ENCODE assay signal across 12 cellular contexts in the genomic region with DNA sequence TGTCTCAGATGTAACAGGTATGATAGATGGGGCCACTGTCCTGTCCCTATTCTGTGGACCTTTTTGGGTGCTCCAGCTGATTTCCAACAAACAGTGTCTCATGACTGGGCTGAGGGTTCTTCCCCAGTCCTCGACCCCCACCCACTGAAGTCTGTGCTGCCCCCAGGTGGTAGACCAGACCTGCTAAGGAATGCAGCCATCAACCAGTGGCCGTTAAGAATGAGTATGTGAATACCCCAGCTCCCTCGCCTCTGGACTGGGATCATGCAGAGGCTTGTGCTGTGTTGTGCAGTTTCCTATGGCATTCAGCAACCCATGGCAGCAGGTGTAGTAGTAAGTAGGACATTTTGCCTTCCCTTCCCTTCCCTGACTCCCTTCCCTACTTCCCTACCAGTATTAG.
DNase-seq lines count a peak whose midpoint lies in the region; ATAC-seq, FAIRE-seq and TF ChIP-seq lines count a peak whose summit lies in the region.
"Had no signal": no experiment of that assay in that cellular context is flagged by ENCODE, and none has a peak within 500 bp of the region (broad histone marks: within the 10 kb centered on the region; RNA-seq: fewer than 3 reads in every experiment).

No MANE protein-coding gene starts in this region.

- in situ Hi-C loops in HepG2 (cut with HindIII; ENCODE audit: extremely low pct_ligation_motif_present, low pct_unique_long_range_greater_than_20kb) = no loop called here

- ATAC-seq in HepG2 = no peak
- no peak for ATAC-seq in right lobe of liver
- ATAC-seq in HG03342 (IDR thresholded peaks at IDR 0.05; ENCODE audit: unreplicated experiment) = no peak
- no peak for ATAC-seq in GM18873 (IDR thresholded peaks at IDR 0.05; ENCODE audit: low FRiP score, unreplicated experiment)
- ATAC-seq: esophagus mucosa, psoas muscle had no signal

- no peak overlapping the region for H4K8ac ChIP-seq in H1 (ENCODE audit: extremely low read depth, insufficient read depth, low read length)

- H2BK5ac ChIP-seq in H1 (ENCODE audit: low read depth, low read length) = no peak overlapping the region

- intact Hi-C loops in HepG2 (cut with micrococcal nuclease; ENCODE audit: unreplicated experiment) (no loop called here), right lobe of liver (cut with DNase I) (no loop called here)

- DNase-seq in HepG2 (ENCODE audit: low spot score) (no peak), right lobe of liver (no peak), NCI-H1092 (lab: John Stamatoyannopoulos, UW) (peak; percentile 18), H1 (ENCODE audit: low read depth in 1 of 2, low spot score in 2 of 2) (peak in 1 of 2 experiments; percentile 69), urothelium cell line (ENCODE audit: low spot score) (no peak), kidney tubule cell (ENCODE audit: low spot score) (no peak)
- DNase-seq: NCI-H1436; psoas muscle; stimulated activated CD4-positive, alpha-beta T cell treated with anti-CD3 and anti-CD28 coated beads, Interleukin-4, amount 100 ng/mL, for 24 hours had no signal

- H3K23me2 ChIP-seq in H1 (ENCODE audit: low read depth, low read length) = no peaks in the 10 kb centered on the region

- no peak overlapping the region for H3K18ac ChIP-seq in H1 (ENCODE audit: extremely low read depth, low read length)

- H4K20me1 ChIP-seq in HepG2 (ENCODE audit: insufficient read depth, low read length) = no peaks in the 10 kb centered on the region
- H4K20me1 ChIP-seq in H1 (replicated peaks in 1 of 2; ENCODE audit: control insufficient read depth in 1 of 2, insufficient read depth in 2 of 2, low read length in 2 of 2) = no peaks in the 10 kb centered on the region

- TF ChIP-seq POLR2A in HepG2 (IDR thresholded peaks at IDR 0.05; ENCODE audit: insufficient read depth in 1 of 2, low read depth in 2 of 2, low read length in 2 of 2) (no peak), right lobe of liver (IDR thresholded peaks at IDR 0.05) (no peak), H1 (IDR thresholded peaks at IDR 0.05; ENCODE audit: control extremely low read depth in 1 of 2, low read depth in 2 of 2, low read length in 2 of 2) (no peak)

- H3K4me1 ChIP-seq in HepG2 (ENCODE audit: insufficient read depth, low read length) (no peaks in the 10 kb centered on the region), right lobe of liver (no peaks in the 10 kb centered on the region), H1 (replicated peaks in 1 of 4; ENCODE audit: control insufficient read depth in 3 of 4, insufficient read depth in 4 of 4, low read length in 3 of 4) (peaks cover 0 to 4% (median 1%) of the 10 kb centered on the region in 4 experiments; a peak in 3 of 7 replicates)
- H3K4me1 ChIP-seq: psoas muscle had no signal

- no peak overlapping the region for H3K4ac ChIP-seq in H1 (replicated peaks; ENCODE audit: insufficient read length, low read depth, low read length)

- peak overlapping the region; percentile 20 for H2BK12ac ChIP-seq in H1 (ENCODE audit: low read depth, low read length)

- H3K79me1 ChIP-seq in H1 (ENCODE audit: low read depth, low read length) = no peaks in the 10 kb centered on the region

- H3K79me2 ChIP-seq in HepG2 (ENCODE audit: insufficient read depth, low read length) (no peaks in the 10 kb centered on the region), H1 (ENCODE audit: control insufficient read depth in 1 of 2, insufficient read depth in 2 of 2, low read length in 2 of 2) (no peaks in the 10 kb centered on the region)

- no peak for FAIRE-seq in HepG2 (lab: Jason Lieb, UNC)
- peak; percentile 52 for FAIRE-seq in H1 (lab: Jason Lieb, UNC)
- FAIRE-seq in urothelium cell line (lab: Jason Lieb, UNC) = peak; percentile 37

- H2AFZ ChIP-seq in HepG2 (ENCODE audit: low read length) = no peak overlapping the region
- H2AFZ ChIP-seq in H1 (ENCODE audit: low read length) = peak overlapping the region; percentile 85; the same call in 1 of the 2 replicates

- H3K27me3 ChIP-seq in HepG2 (ENCODE audit: control insufficient read depth in 1 of 2, insufficient read depth in 2 of 2, low read length in 2 of 2) (peaks cover 0 to under 1% of the 10 kb centered on the region in 2 experiments; a peak in 1 of 5 replicates), right lobe of liver (no peaks in the 10 kb centered on the region), H1 (replicated peaks in 1 of 4; ENCODE audit: control insufficient read depth in 3 of 4, extremely low read depth in 1 of 4, insufficient read depth in 3 of 4, low read length in 3 of 4) (no peaks in the 10 kb centered on the region)

- no peak overlapping the region for H2BK20ac ChIP-seq in H1 (ENCODE audit: low read length)

- TF ChIP-seq RAD21 in HepG2 (CRISPR knock-in tag; IDR thresholded peaks at IDR 0.05) (no peak), H1 (IDR thresholded peaks at IDR 0.05 in 1 of 2, conservative IDR thresholded peaks at IDR 0.05 in 1 of 2; ENCODE audit: low read depth in 2 of 2, low read length in 2 of 2) (peak; percentile 69 to 82)

- WGBS in HepG2 (ENCODE audit: low lambda C conversion rate) = 0% methylated on average over 1 of the region's 3 CpGs
- 40% methylated on average over 2 of the region's 3 CpGs for WGBS in right lobe of liver (ENCODE audit: insufficient coverage, low coverage, low lambda C conversion rate, missing lambda C conversion rate)
- 47% methylated on average over 3 of the region's 3 CpGs; no CpG with 5 or more reads in 1 of the 2 experiments for WGBS in H1 (ENCODE audit: extremely low coverage in 1 of 2, insufficient coverage in 1 of 2, insufficient read length in 1 of 2, insufficient replicate concordance in 2 of 2, low coverage in 1 of 2, low lambda C conversion rate in 2 of 2, missing lambda C conversion rate in 1 of 2), 2 experiments

- H3K56ac ChIP-seq in H1 (replicated peaks; ENCODE audit: insufficient read length, low read depth, low read length) = no peak overlapping the region

- no peak overlapping the region for H2BK120ac ChIP-seq in H1 (replicated peaks; ENCODE audit: low read depth, low read length)

- POLR2A ChIA-PET in HepG2 (lab: Yijun Ruan, JAX) (no interaction called here), H1 (lab: Charles Lee; ENCODE audit: partially characterized antibody) (no interaction called here)

- H3K23ac ChIP-seq in H1 (ENCODE audit: insufficient read length) = no peak overlapping the region

- no peak for TF ChIP-seq EP300 in HepG2 (IDR thresholded peaks at IDR 0.05; ENCODE audit: low read depth in 2 of 2, low read length in 2 of 2)
- no peak for TF ChIP-seq EP300 in HepG2 (CRISPR knock-in tag; IDR thresholded peaks at IDR 0.05; ENCODE audit: borderline replicate concordance)
- no peak for TF ChIP-seq EP300 in H1 (IDR thresholded peaks at IDR 0.05; ENCODE audit: borderline replicate concordance in 1 of 2, low read depth in 2 of 2, low read length in 2 of 2)

- H4K5ac ChIP-seq in H1 (ENCODE audit: insufficient read length, low read depth, low read length) = no peak overlapping the region

- no peaks in the 10 kb centered on the region for H3K9me3 ChIP-seq in HepG2 (ENCODE audit: low read length)
- no peaks in the 10 kb centered on the region for H3K9me3 ChIP-seq in right lobe of liver
- H3K9me3 ChIP-seq in H1 (ENCODE audit: insufficient read depth in 2 of 2, low read depth in 1 of 2, low read length in 1 of 2) = peaks cover 0 to 5% of the 10 kb centered on the region in 2 experiments; a peak in 1 of 4 replicates
- H3K9me3 ChIP-seq: psoas muscle had no signal

- CTCF ChIA-PET in HepG2 (lab: Yijun Ruan, JAX; ENCODE audit: low intra/inter-chr PET ratio, low total read pairs) = no interaction called here
- CTCF ChIA-PET in H1 (lab: Charles Lee; ENCODE audit: partially characterized antibody) = interaction anchor here (0.6 to 3.1 kb wide), 22 partner anchors 8 to 381 kb away, joined by 3 to 14 read pairs (median 3); no protein-coding TSS in a partner anchor

- H3K27ac ChIP-seq in HepG2 (ENCODE audit: extremely low read length, insufficient read depth, low read length) = no peak overlapping the region
- no peak overlapping the region for H3K27ac ChIP-seq in right lobe of liver
- no peak overlapping the region for H3K27ac ChIP-seq in H1 (ENCODE audit: low read depth, low read length)
- H3K27ac ChIP-seq: psoas muscle had no signal

- H2AK5ac ChIP-seq in H1 (ENCODE audit: low read depth, low read length) = no peak overlapping the region

- BruUV-seq in HepG2 (replicated peaks; lab: Mats Ljungman, UMichigan) = no TSS peak

- H3K4me3 ChIP-seq in HepG2 (replicated peaks in 1 of 3; ENCODE audit: insufficient read depth in 1 of 3, low read depth in 2 of 3, low read length in 3 of 3) (no peak overlapping the region), right lobe of liver (no peak overlapping the region), H1 (ENCODE audit: extremely low read depth in 1 of 4, insufficient read depth in 2 of 4, low read depth in 3 of 4, low read length in 4 of 4) (no peak overlapping the region)
- H3K4me3 ChIP-seq: psoas muscle had no signal

- no peaks in the 10 kb centered on the region for H3K36me3 ChIP-seq in HepG2 (replicated peaks in 1 of 2; ENCODE audit: control insufficient read depth in 1 of 2, insufficient read depth in 2 of 2, low read length in 2 of 2)
- no peaks in the 10 kb centered on the region for H3K36me3 ChIP-seq in right lobe of liver
- no peaks in the 10 kb centered on the region for H3K36me3 ChIP-seq in H1 (ENCODE audit: control insufficient read depth in 2 of 4, insufficient read depth in 4 of 4, low read length in 3 of 4)

- no peak overlapping the region for H4K91ac ChIP-seq in H1 (replicated peaks; ENCODE audit: insufficient read length, low read length)

- no peak overlapping the region for H2BK15ac ChIP-seq in H1 (ENCODE audit: low read length)

- no peak overlapping the region for H3K14ac ChIP-seq in H1 (ENCODE audit: insufficient read length)

- H3K4me2 ChIP-seq in HepG2 (ENCODE audit: low read depth, low read length) (no peak overlapping the region), H1 (ENCODE audit: insufficient read depth in 1 of 2, low read depth in 2 of 2, low read length in 2 of 2) (no peak overlapping the region)

- TF ChIP-seq CTCF in HepG2 (CRISPR knock-in tag; IDR thresholded peaks at IDR 0.05) = peak; percentile 51
- peak in 2 of 4 donors; percentile 2 to 13 for TF ChIP-seq CTCF in right lobe of liver (IDR thresholded peaks at IDR 0.05)
- TF ChIP-seq CTCF in H1 (IDR thresholded peaks at IDR 0.05; ENCODE audit: control extremely low read depth in 1 of 3, insufficient read depth in 1 of 3, low read depth in 1 of 3, low read length in 3 of 3) = peak; percentile 69 to 80 (median 72)

- no peak overlapping the region for H3K9ac ChIP-seq in HepG2 (ENCODE audit: insufficient read depth, low read depth, low read length)
- no peak overlapping the region for H3K9ac ChIP-seq in H1 (replicated peaks in 1 of 4; ENCODE audit: extremely low read depth in 1 of 4, low read depth in 3 of 4, low read length in 3 of 4)

TF ChIP-seq in HepG2, 621 proteins besides CTCF, POLR2A, EP300 and RAD21 (continues in another document):
- no peak for TF ChIP-seq ARID2 (CRISPR knock-in tag; IDR thresholded peaks at IDR 0.05; ENCODE audit: borderline replicate concordance)

TF ChIP-seq in H1, 55 proteins besides CTCF, POLR2A, EP300 and RAD21 (continues in another document):
- TF ChIP-seq FOSL1 (IDR thresholded peaks at IDR 0.05; ENCODE audit: insufficient read depth, low read depth, low read length) (no peak), SP2 (IDR thresholded peaks at IDR 0.05; ENCODE audit: low read length) (no peak), TEAD4 (IDR thresholded peaks at IDR 0.05; ENCODE audit: low read depth, low read length) (peak; percentile 85), NANOG (IDR thresholded peaks at IDR 0.05; ENCODE audit: insufficient read depth, low read depth, low read length, poor library complexity, severe bottlenecking) (peak; percentile 17)
